Comparison of ENCODE assay signal across 8 cellular contexts in the genomic region with DNA sequence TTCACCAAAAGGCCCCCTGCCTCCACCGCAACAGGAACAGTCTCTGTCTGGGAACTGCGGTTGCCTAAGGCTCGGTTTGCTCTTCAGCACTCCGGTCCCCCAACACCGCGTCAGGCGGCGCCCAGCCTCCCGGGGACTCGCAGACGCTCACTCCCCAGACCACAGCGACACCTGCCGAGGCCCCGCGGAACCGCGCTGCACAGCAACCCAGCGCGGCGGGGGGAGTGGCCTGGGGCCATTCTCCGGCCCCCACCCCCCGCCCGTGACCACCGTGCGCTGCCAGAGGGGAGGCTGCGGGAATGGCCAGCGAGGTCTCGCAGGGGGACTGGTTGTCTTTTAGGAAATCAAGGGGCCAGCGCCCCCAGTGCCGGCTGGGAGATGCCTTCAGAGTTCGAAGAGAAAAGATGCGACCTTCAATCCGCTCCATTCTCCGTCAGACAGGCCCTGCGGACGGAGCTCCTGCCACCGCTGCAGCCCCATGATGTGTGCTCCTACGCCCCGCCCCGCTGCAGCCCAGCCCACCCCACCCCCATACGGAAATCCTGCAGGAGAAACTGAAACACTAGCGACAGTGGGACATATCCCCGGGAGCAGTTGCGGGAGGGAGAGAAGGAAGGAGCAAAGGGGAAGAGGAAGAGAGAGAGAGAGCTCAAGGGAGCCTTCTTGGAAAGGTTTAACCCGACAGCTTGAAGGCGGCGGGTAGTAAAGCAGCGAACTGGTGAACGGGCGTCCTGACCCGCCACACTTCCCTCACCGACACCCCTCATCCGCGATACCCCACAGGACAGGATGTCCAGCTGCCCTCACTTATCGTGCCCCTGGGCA.
DNase-seq lines count a peak whose midpoint lies in the region; ATAC-seq and TF ChIP-seq lines count a peak whose summit lies in the region.

No MANE protein-coding gene starts in this region.

- H3K79me2 ChIP-seq in neural progenitor cell (ENCODE audit: low read depth): no peaks in the 10 kb centered on the region

- no peak overlapping the region for H3K27ac ChIP-seq in neural progenitor cell
- peak overlapping the region; percentile 81 to 88 (median 84) for H3K27ac ChIP-seq in stomach

- TF ChIP-seq EP300 in stomach (IDR thresholded peaks at IDR 0.05): no peak

- peak overlapping the region; percentile 74 for H2AFZ ChIP-seq in neural progenitor cell (replicated peaks)

- no peak for TF ChIP-seq POLR2A in stomach (IDR thresholded peaks at IDR 0.05)

- H3K4me1 Mint-ChIP-seq in neural progenitor cell: peaks cover 11% of the 10 kb centered on the region

- intact Hi-C loops in stomach (cut with DNase I; ENCODE audit: low total_unique reads): no loop called here

- H3K27ac Mint-ChIP-seq in neural progenitor cell: peak overlapping the region; percentile 82

- H4K20me1 ChIP-seq in neural progenitor cell (ENCODE audit: low read depth): no peaks in the 10 kb centered on the region

- DNase-seq in DMS53 treated with DMSO at 0.1 percent for 48 hours (lab: John Stamatoyannopoulos, UW; ENCODE audit: unreplicated experiment): peak; percentile 87
- DNase-seq in Jurkat, Clone E6-1 (ENCODE audit: low read depth, low spot score): no peak
- DNase-seq in RKO (ENCODE audit: low spot score): peak; percentile 87
- peak; percentile 65 for DNase-seq in activated gamma-delta T cell (lab: John Stamatoyannopoulos, UW)
- peak; percentile 75 to 94 for DNase-seq in foreskin fibroblast
- peak; percentile 94 for DNase-seq in neural progenitor cell (ENCODE audit: low spot score)
- peak; percentile 88 for DNase-seq in stomach

- H3K4me3 ChIP-seq in Jurkat, Clone E6-1 (ENCODE audit: low read length): peak overlapping the region; percentile 26
- peak overlapping the region; percentile 56 to 88 for H3K4me3 ChIP-seq in foreskin fibroblast (ENCODE audit: low read depth in 1 of 2, low read length in 2 of 2)
- peak overlapping the region; percentile 52 for H3K4me3 ChIP-seq in neural progenitor cell
- peak overlapping the region; percentile 59 to 66 (median 64) for H3K4me3 ChIP-seq in stomach

- TF ChIP-seq CTCF in foreskin fibroblast (IDR thresholded peaks at IDR 0.05; ENCODE audit: low read depth, low read length): peak; percentile 94
- TF ChIP-seq CTCF in neural progenitor cell (IDR thresholded peaks at IDR 0.05): peak; percentile 95
- TF ChIP-seq CTCF in stomach (IDR thresholded peaks at IDR 0.05): peak in 5 of 7 experiments; percentile 83 to 95 (median 90)

- peak overlapping the region; percentile 89 for H3K4me3 Mint-ChIP-seq in neural progenitor cell

- no peak overlapping the region for H3K9ac ChIP-seq in neural progenitor cell

- H3K36me3 ChIP-seq in neural progenitor cell: no peaks in the 10 kb centered on the region
- H3K36me3 ChIP-seq in stomach: no peaks in the 10 kb centered on the region

- H3K27me3 ChIP-seq in neural progenitor cell (peaks cover 20% of the 10 kb centered on the region), stomach (peaks cover 0 to 23% (median 0%) of the 10 kb centered on the region in 3 donors)

- H3K27me3 Mint-ChIP-seq in neural progenitor cell (ENCODE audit: insufficient read depth, low read depth): peaks cover 13% of the 10 kb centered on the region

- H3K9me3 Mint-ChIP-seq in neural progenitor cell: peaks cover 13% of the 10 kb centered on the region

- peaks cover 9% of the 10 kb centered on the region for H3K4me1 ChIP-seq in neural progenitor cell
- H3K4me1 ChIP-seq in stomach: peaks cover 5 to 18% (median 9%) of the 10 kb centered on the region in 4 donors

- H3K36me3 Mint-ChIP-seq in neural progenitor cell: no peaks in the 10 kb centered on the region

- 0 to 1% (median 0%) methylated on average over 24 to 55 of the region's 55 CpGs for WGBS in stomach, 5 donors

- H3F3A ChIP-seq in neural progenitor cell (ENCODE audit: low read depth): peaks cover 10% of the 10 kb centered on the region

- H3K9me3 ChIP-seq in neural progenitor cell (ENCODE audit: low read depth): no peaks in the 10 kb centered on the region
- peaks cover 0 to 4% (median 0%) of the 10 kb centered on the region in 4 donors for H3K9me3 ChIP-seq in stomach

- peak overlapping the region; percentile 81 for H3K4me2 ChIP-seq in neural progenitor cell

- ATAC-seq in GM21723 (IDR thresholded peaks at IDR 0.05; ENCODE audit: unreplicated experiment): peak; percentile 99
